In the genomic region with DNA sequence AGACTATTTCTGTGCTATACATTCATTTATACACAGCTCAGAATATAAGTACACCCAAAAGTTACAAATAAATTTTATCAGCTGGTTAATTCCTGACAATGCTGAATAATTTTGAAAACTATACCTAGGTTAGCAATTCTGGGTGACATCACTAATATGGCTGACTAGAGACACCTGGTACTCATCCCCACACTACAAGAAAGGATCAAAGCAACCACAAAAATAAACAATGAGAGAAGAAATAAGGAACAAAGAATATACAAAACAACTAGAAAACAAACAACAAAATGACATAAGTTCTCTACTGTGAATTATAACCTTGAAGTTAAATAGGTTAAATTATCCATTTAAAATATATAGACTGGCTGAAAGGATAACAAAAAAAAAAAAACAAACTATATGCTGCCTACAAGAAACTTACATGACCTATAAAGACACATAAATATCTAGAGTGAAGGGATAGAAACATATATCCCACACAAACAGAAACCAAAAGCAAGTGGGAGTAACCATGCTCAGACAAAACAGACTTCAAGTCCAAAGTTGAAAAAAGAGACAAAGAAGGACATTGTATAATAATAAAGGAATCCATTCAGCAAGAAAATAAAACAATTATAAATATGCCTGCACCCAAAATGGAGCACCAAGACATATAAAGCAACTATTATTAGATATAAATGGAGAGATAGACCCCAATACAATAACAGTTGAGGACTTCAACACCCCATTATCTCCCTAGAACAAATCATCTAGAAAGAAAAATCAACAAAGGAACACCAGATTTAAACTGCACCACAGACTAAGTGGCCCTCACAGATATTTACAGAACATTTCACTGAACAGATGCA, we compare ENCODE assay signal across 1 cellular context.
A peak's percentile ranks its signal among the peaks of the same experiment; 100 is the strongest.
TF ChIP-seq lines count a peak whose summit lies in the region.

No MANE protein-coding gene starts in this region.

TF ChIP-seq in GM12878, 131 proteins besides CTCF, POLR2A, EP300 and RAD21 (continued from another document):
- peak; percentile 81 for TF ChIP-seq ATF2 (IDR thresholded peaks at IDR 0.05; ENCODE audit: low read length)
- TF ChIP-seq YY1 (IDR thresholded peaks at IDR 0.05; ENCODE audit: low read depth, low read length), result peak; percentile 39; the same call in 1 of the 2 replicates
- peak; percentile 71; the same call in 1 of the 2 replicates for TF ChIP-seq NFIC (IDR thresholded peaks at IDR 0.05; ENCODE audit: low read depth, low read length)
